ENCODE assay signal across 8 cellular contexts in genomic region chr7:100432053-100432452, GRCh38. TPM values are rescaled to one million over a fixed set of nuclear protein-coding genes. Genes with fewer than 3 reads are reported as not detected.
A peak's percentile ranks its signal among the peaks of the same experiment; 100 is the strongest.
DNase-seq lines count a peak whose midpoint lies in the region; ATAC-seq and TF ChIP-seq lines count a peak whose summit lies in the region.

No MANE protein-coding gene starts in this region.

- peaks cover 40% of the 10 kb centered on the region for H3K4me1 ChIP-seq in skeletal muscle satellite cell (ENCODE audit: control insufficient read depth, insufficient read depth, low read length)

- H3K9me3 Mint-ChIP-seq in activated CD4-positive, alpha-beta T cell treated with anti-CD3 and anti-CD28 coated beads for 36 hours (ENCODE audit: low read depth) = peaks cover 5% of the 10 kb centered on the region

- intact Hi-C loops in activated CD4-positive, alpha-beta T cell treated with anti-CD3 and anti-CD28 coated beads for 36 hours (cut with DNase I, micrococcal nuclease) = loop anchor here in 1 of 2 experiments (10.0 kb wide), 1 partner anchor 243 kb away; the partner anchor contains the start of gene GNB2
- intact Hi-C loops in Right ventricle myocardium inferior (cut with DNase I) = no loop called here

- H3K9me3 ChIP-seq in SK-N-MC (ENCODE audit: low read depth, low read length) (peaks cover 2% of the 10 kb centered on the region; the same call in 1 of the 2 replicates), skeletal muscle satellite cell (replicated peaks; ENCODE audit: low read length) (no peaks in the 10 kb centered on the region)

- peak overlapping the region; percentile 75 for H3K27ac ChIP-seq in SK-N-MC

- H3K9ac ChIP-seq in SK-N-MC (ENCODE audit: insufficient read length) = peak overlapping the region; percentile 100
- H3K9ac ChIP-seq in skeletal muscle satellite cell (ENCODE audit: low read depth, low read length) = peak overlapping the region; percentile 99

- no peaks in the 10 kb centered on the region for H3K27me3 Mint-ChIP-seq in activated CD4-positive, alpha-beta T cell treated with anti-CD3 and anti-CD28 coated beads for 36 hours

- peaks cover 58% of the 10 kb centered on the region for H3K36me3 Mint-ChIP-seq in activated CD4-positive, alpha-beta T cell treated with anti-CD3 and anti-CD28 coated beads for 36 hours (ENCODE audit: low read depth)

- ATAC-seq in activated CD4-positive, alpha-beta T cell treated with anti-CD3 and anti-CD28 coated beads for 36 hours = no peak
- no peak for ATAC-seq in Right ventricle myocardium inferior

- POLR2A ChIA-PET in activated CD4-positive, alpha-beta T cell treated with anti-CD3 and anti-CD28 coated beads for 36 hours (lab: Charles Lee) = no interaction called here

- peaks cover 52% of the 10 kb centered on the region for H3K4me1 Mint-ChIP-seq in activated CD4-positive, alpha-beta T cell treated with anti-CD3 and anti-CD28 coated beads for 36 hours

- DNase-seq in activated CD4-positive, alpha-beta T cell treated with anti-CD3 and anti-CD28 coated beads for 36 hours = no peak
- no peak for DNase-seq in activated CD4-positive, alpha-beta T cell treated with anti-CD3 and anti-CD28 coated beads, Interleukin-2, amount 50 U/mL, for 1 hour
- DNase-seq in SK-N-MC (ENCODE audit: low read depth, low spot score) (no peak), epithelial cell of esophagus (ENCODE audit: low read depth) (no peak), RPMI8226 (no peak), Right ventricle myocardium inferior (ENCODE audit: missing footprints) (no peak), NCI-H524 (lab: John Stamatoyannopoulos, UW) (no peak)

- peak overlapping the region; percentile 88 for H3K27ac Mint-ChIP-seq in activated CD4-positive, alpha-beta T cell treated with anti-CD3 and anti-CD28 coated beads for 36 hours

- H3K4me2 ChIP-seq in skeletal muscle satellite cell (ENCODE audit: low read length) = peak overlapping the region; percentile 95

- no peaks in the 10 kb centered on the region for H3K27me3 ChIP-seq in skeletal muscle satellite cell (ENCODE audit: control insufficient read depth, insufficient read depth, low read length)

- H3K4me3 ChIP-seq in SK-N-MC (peak overlapping the region; percentile 8; the same call in 1 of the 2 replicates), epithelial cell of esophagus (ENCODE audit: low read length) (peak overlapping the region; percentile 19), skeletal muscle satellite cell (ENCODE audit: low read length) (peak overlapping the region; percentile 89)

- H3K4me3 Mint-ChIP-seq in activated CD4-positive, alpha-beta T cell treated with anti-CD3 and anti-CD28 coated beads for 36 hours = peak overlapping the region; percentile 77

- H3K36me3 ChIP-seq in SK-N-MC (ENCODE audit: insufficient read depth, low read length) (peaks cover 42% of the 10 kb centered on the region), skeletal muscle satellite cell (ENCODE audit: insufficient read depth, low read length) (peaks cover 45% of the 10 kb centered on the region)

- no peak for TF ChIP-seq CTCF in epithelial cell of esophagus (IDR thresholded peaks at IDR 0.05; ENCODE audit: insufficient read depth, low read depth, low read length, missing control alignments)

- CTCF ChIA-PET in activated CD4-positive, alpha-beta T cell treated with anti-CD3 and anti-CD28 coated beads for 36 hours (lab: Charles Lee) = no interaction called here

RNA-seq across cellular contexts. Expression of gene MEPCE, which starts 2.4 kb away (rescaled TPM):
- 10 to 100 TPM; 44.4 to 45.9 TPM for total RNA-seq in activated CD4-positive, alpha-beta T cell treated with anti-CD3 and anti-CD28 coated beads for 36 hours
- total RNA-seq in skeletal muscle satellite cell (2012; rRNA removed) = 26.6 and 40.6 TPM in 2 replicates
- total RNA-seq in Right ventricle myocardium inferior = 24.9 TPM

RNA-seq across cellular contexts. Expression of gene ZCWPW1, which starts 3.5 kb away (rescaled TPM):
- total RNA-seq in activated CD4-positive, alpha-beta T cell treated with anti-CD3 and anti-CD28 coated beads for 36 hours = 1 to 10 TPM; 3.0 to 3.4 TPM
- 0.66 and 1.0 TPM in 2 replicates for total RNA-seq in skeletal muscle satellite cell (2012; rRNA removed)
- total RNA-seq in Right ventricle myocardium inferior = 4.4 TPM

RNA-seq across cellular contexts. Expression of gene PPP1R35, which starts 4.2 kb away (rescaled TPM):
- 10 to 100 TPM; 48.7 to 60.3 TPM for total RNA-seq in activated CD4-positive, alpha-beta T cell treated with anti-CD3 and anti-CD28 coated beads for 36 hours
- total RNA-seq in skeletal muscle satellite cell (2012; rRNA removed) = 11.8 and 12.7 TPM in 2 replicates
- 12.4 TPM for total RNA-seq in Right ventricle myocardium inferior

RNA-seq across cellular contexts. Expression of gene SPACDR, which starts 32.0 kb away (rescaled TPM):
- 1 to 10 TPM; 3.5 to 4.2 TPM for total RNA-seq in activated CD4-positive, alpha-beta T cell treated with anti-CD3 and anti-CD28 coated beads for 36 hours
- 0.51 and 1.1 TPM in 2 replicates for total RNA-seq in skeletal muscle satellite cell (2012; rRNA removed)
- total RNA-seq in Right ventricle myocardium inferior = 0.35 TPM

RNA-seq across cellular contexts. Expression of gene TSC22D4, which starts 47.0 kb away (rescaled TPM):
- total RNA-seq in activated CD4-positive, alpha-beta T cell treated with anti-CD3 and anti-CD28 coated beads for 36 hours = 10 to 100 TPM; 78.5 to 85.7 TPM
- total RNA-seq in skeletal muscle satellite cell (2012; rRNA removed) = 34.5 and 41.9 TPM in 2 replicates
- total RNA-seq in Right ventricle myocardium inferior = 50.3 TPM

Comparison
In these comparisons a context has a peak if more than half of its experiments do, and no peak if none do; other contexts are left out.
1. H3K4me3 ChIP-seq: peak in every context shown above with its lines; median percentile 89 in skeletal muscle satellite cell; 19 in epithelial cell of esophagus; 8 in SK-N-MC.